16 cellular contexts compared by ENCODE assay signal in genomic region chr6:147395158-147395557, GRCh38.
DNase-seq lines count a peak whose midpoint lies in the region; ATAC-seq, FAIRE-seq and TF ChIP-seq lines count a peak whose summit lies in the region.
"Had no signal": no experiment of that assay in that cellular context is flagged by ENCODE, and none has a peak within 500 bp of the region (broad histone marks: within the 10 kb centered on the region; RNA-seq: fewer than 3 reads in every experiment).

No MANE protein-coding gene starts in this region.

- TF ChIP-seq CTCF in A673 (conservative IDR thresholded peaks at IDR 0.05; ENCODE audit: low read depth, low read length) = no peak
- no peak for TF ChIP-seq CTCF in chondrocyte (IDR thresholded peaks at IDR 0.05)
- TF ChIP-seq CTCF in foreskin keratinocyte (conservative IDR thresholded peaks at IDR 0.05) = no peak

- intact Hi-C loops in A673 (cut with micrococcal nuclease; ENCODE audit: unreplicated experiment) = loop anchor here (10.0 kb wide), 1 partner anchor 580 kb away; no protein-coding TSS in a partner anchor

- H3K9me3 Mint-ChIP-seq in chondrocyte (ENCODE audit: low read depth) = peaks cover 4% of the 10 kb centered on the region

- H3K27ac Mint-ChIP-seq in chondrocyte (ENCODE audit: unreplicated experiment) = peak overlapping the region; percentile 17

- H3K36me3 Mint-ChIP-seq in chondrocyte (ENCODE audit: low read depth) = no peaks in the 10 kb centered on the region

- DNase-seq in A673 (ENCODE audit: low spot score) (peak; percentile 39), OCI-M1 (lab: John Stamatoyannopoulos, UW) (peak; percentile 43), chondrocyte (ENCODE audit: low spot score) (no peak), foreskin keratinocyte (no peak), H7 (no peak), HPDE6-E6E7 (ENCODE audit: extremely low spot score) (no peak), RCC 7860 (ENCODE audit: low spot score) (no peak)
- no peak for DNase-seq in NK-92 treated with Interleukin-12 subunit alpha and Interleukin-12 subunit beta, amount 100 ng/mL, for 24 hours (lab: John Stamatoyannopoulos, UW)
- DNase-seq: DMS153, KG1, NCI-H1092, NCI-H446, SW 1271 had no signal

- no peaks in the 10 kb centered on the region for H3K27me3 ChIP-seq in A673 (replicated peaks; ENCODE audit: insufficient read depth, low read depth, low read length, poor library complexity)
- no peaks in the 10 kb centered on the region for H3K27me3 ChIP-seq in foreskin keratinocyte
- no peaks in the 10 kb centered on the region for H3K27me3 ChIP-seq in H7 (ENCODE audit: control insufficient read depth, insufficient read depth, low read length)

- H3K4me1 Mint-ChIP-seq in chondrocyte (ENCODE audit: low read depth) = peaks cover 44% of the 10 kb centered on the region

- H3K4me3 ChIP-seq in A673 (ENCODE audit: low read depth, low read length, poor library complexity, severe bottlenecking) (no peak overlapping the region), H7 (ENCODE audit: insufficient read depth, low read depth, low read length) (no peak overlapping the region)

- no peak overlapping the region for H3K27ac ChIP-seq in A673 (ENCODE audit: low read depth, low read length, poor library complexity, severe bottlenecking)
- no peak overlapping the region for H3K27ac ChIP-seq in foreskin keratinocyte
- H3K27ac ChIP-seq: C4-2B, HL-60 had no signal

- no peaks in the 10 kb centered on the region for H3K9me3 ChIP-seq in A673 (ENCODE audit: low read depth, low read length, poor library complexity, severe bottlenecking)

- ATAC-seq in foreskin keratinocyte = peak; percentile 38

- no peaks in the 10 kb centered on the region for H3K36me3 ChIP-seq in A673 (ENCODE audit: insufficient read depth, low read length, poor library complexity, severe bottlenecking)
- no peaks in the 10 kb centered on the region for H3K36me3 ChIP-seq in H7 (replicated peaks; ENCODE audit: control insufficient read depth, insufficient read depth, low read length)

- CTCF ChIA-PET in A673 (lab: Charles Lee) = interaction anchor here (0.6 kb wide), 1 partner anchor 750 kb away, joined by 4 read pairs; no protein-coding TSS in a partner anchor

- no peak for FAIRE-seq in RCC 7860 (lab: Jason Lieb, UNC)
- FAIRE-seq: GM18507 had no signal

- POLR2A ChIA-PET in A673 (lab: Charles Lee; ENCODE audit: low non-redundant PET) = no interaction called here

- H3K4me1 ChIP-seq in A673 (ENCODE audit: insufficient read depth, low read length, poor library complexity, severe bottlenecking) = no peaks in the 10 kb centered on the region
- H3K4me1 ChIP-seq in foreskin keratinocyte = no peaks in the 10 kb centered on the region

- BruUV-seq in A673 (replicated peaks; lab: Mats Ljungman, UMichigan) = no TSS peak

- H3K27me3 Mint-ChIP-seq in chondrocyte (ENCODE audit: low read depth) = no peaks in the 10 kb centered on the region

- no peak overlapping the region for H3K4me3 Mint-ChIP-seq in chondrocyte (ENCODE audit: unreplicated experiment)

Comparison
In these comparisons a context has a peak if more than half of its experiments do, and no peak if none do; other contexts are left out.
1. DNase-seq: peak in A673 (single experiment) and OCI-M1 (single experiment); none in chondrocyte (single experiment), foreskin keratinocyte (0 of 2), H7 (single experiment), HPDE6-E6E7 (single experiment), NK-92 treated with Interleukin-12 subunit alpha and Interleukin-12 subunit beta, amount 100 ng/mL, for 24 hours (single experiment) and RCC 7860 (single experiment).